8 cellular contexts compared by ENCODE assay signal in genomic region chr5:131796793-131797693, GRCh38.
DNase-seq lines count a peak whose midpoint lies in the region; ATAC-seq lines count a peak whose summit lies in the region.

TSS of gene FNIP1 (minus strand) at chr5:131797017. CDS start at chr5:131796921, 96 bp downstream.

- ATAC-seq in GM19023 (IDR thresholded peaks at IDR 0.05; ENCODE audit: unreplicated experiment): peak; percentile 93
- ATAC-seq in HG03280 (IDR thresholded peaks at IDR 0.05; ENCODE audit: unreplicated experiment): peak; percentile 97

- DNase-seq in AG08396 (ENCODE audit: low spot score) (peak; percentile 99), NCI-H345 treated with DMSO at 0.1 percent for 48 hours (lab: John Stamatoyannopoulos, UW; ENCODE audit: unreplicated experiment) (peak; percentile 83), iris pigment epithelial cell (ENCODE audit: low read depth) (peak; percentile 98)
- peak; percentile 97 to 99 (median 98) for DNase-seq in activated CD4-positive, CD25-positive, alpha-beta regulatory T cell (lab: John Stamatoyannopoulos, UW)
- peak; percentile 97 for DNase-seq in central memory CD4-positive, alpha-beta T cell
- peak; percentile 98 for DNase-seq in stimulated activated CD4-positive, alpha-beta T cell treated with anti-CD3 and anti-CD28 coated beads, Interleukin-12 subunit alpha, Interleukin-12 subunit beta, amount 100 ng/mL, for 4 hours

Comparison
In these comparisons a context has a peak if more than half of its experiments do, and no peak if none do; other contexts are left out.
1. Peak in every context shown above with its lines: DNase-seq and ATAC-seq.